Comparison of ENCODE assay signal across 24 cellular contexts in the genomic region with DNA sequence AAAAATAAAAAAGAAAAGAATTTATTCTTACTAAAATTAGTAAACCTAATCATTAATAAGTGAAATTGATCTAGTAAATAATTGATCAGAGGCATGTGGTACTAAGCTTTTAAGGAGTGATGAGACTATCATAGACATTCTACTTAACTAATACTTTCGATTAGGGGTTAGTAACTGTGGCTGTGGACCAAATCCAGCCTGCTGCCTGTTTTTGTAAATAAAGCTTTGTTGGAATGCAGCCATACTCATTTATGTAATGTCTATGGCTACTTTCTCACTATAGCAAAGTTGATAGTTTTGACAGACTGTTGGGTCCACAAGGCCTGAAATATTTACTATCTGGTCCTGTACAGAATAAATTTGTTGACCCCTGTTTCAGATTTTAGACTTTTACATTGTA.
"Had no signal": no experiment of that assay in that cellular context is flagged by ENCODE, and none has a peak within 500 bp of the region (broad histone marks: within the 10 kb centered on the region; RNA-seq: fewer than 3 reads in every experiment).

No MANE protein-coding gene starts in this region.

- H3K4me3 ChIP-seq: body of pancreas, cardiac muscle cell, gastrocnemius medialis, left lung, thyroid gland had no signal

- H3K36me3 ChIP-seq: cardiac muscle cell, gastrocnemius medialis, left lung, thyroid gland had no signal

- H3K27me3 ChIP-seq: body of pancreas, cardiac muscle cell, gastrocnemius medialis, left lung, thyroid gland had no signal

- DNase-seq: activated CD4-positive, alpha-beta T cell treated with anti-CD3 and anti-CD28 coated beads, Interleukin-2, amount 10 ng/mL, durations not matched to agents 7 days and 5 days; activated CD4-positive, CD25-positive, alpha-beta regulatory T cell treated with anti-CD3 and anti-CD28 coated beads, Interleukin-2, amount 50 U/mL, for 72 hours; activated CD8-positive, alpha-beta T cell treated with anti-CD3 and anti-CD28 coated beads, Interleukin-2, amount 10 ng/mL, durations not matched to agents 7 days and 5 days; activated gamma-delta T cell; activated naive CD4-positive, alpha-beta T cell treated with anti-CD3 and anti-CD28 coated beads, Interleukin-2, amount 50 U/mL, for 16 hours; activated naive CD8-positive, alpha-beta T cell treated with anti-CD3 and anti-CD28 coated beads, Interleukin-2, amount 50 U/mL, for 24 hours; anterior cingulate cortex; dermis blood vessel endothelial cell; effector CD8-positive, alpha-beta T cell; gastrocnemius medialis; kidney; left lung; mammary epithelial cell; midbrain; natural killer cell; retina; stimulated activated CD4-positive, alpha-beta T cell treated with anti-CD3 and anti-CD28 coated beads, Interleukin-1b, Interleukin-23, amount 100 ng/mL, for 48 hours; substantia nigra; thyroid gland had no signal

- H3K4me1 ChIP-seq: gastrocnemius medialis had no signal

- FAIRE-seq: endothelial cell of umbilical vein had no signal

- H3K27ac ChIP-seq: body of pancreas, cardiac muscle cell, gastrocnemius medialis, left lung, thyroid gland, VCaP had no signal

- ATAC-seq: activated CD8-positive, alpha-beta T cell treated with anti-CD3 and anti-CD28 coated beads, Interleukin-2, amount 10 ng/mL, durations not matched to agents 7 days and 5 days; activated naive CD8-positive, alpha-beta T cell treated with anti-CD3 and anti-CD28 coated beads, Interleukin-2, amount 50 U/mL, for 24 hours; body of pancreas; esophagus mucosa; gastrocnemius medialis; left lung; natural killer cell had no signal

- H3K9me3 ChIP-seq: body of pancreas, gastrocnemius medialis, left lung, thyroid gland had no signal
